1 cellular context compared by ENCODE assay signal in the genomic region with DNA sequence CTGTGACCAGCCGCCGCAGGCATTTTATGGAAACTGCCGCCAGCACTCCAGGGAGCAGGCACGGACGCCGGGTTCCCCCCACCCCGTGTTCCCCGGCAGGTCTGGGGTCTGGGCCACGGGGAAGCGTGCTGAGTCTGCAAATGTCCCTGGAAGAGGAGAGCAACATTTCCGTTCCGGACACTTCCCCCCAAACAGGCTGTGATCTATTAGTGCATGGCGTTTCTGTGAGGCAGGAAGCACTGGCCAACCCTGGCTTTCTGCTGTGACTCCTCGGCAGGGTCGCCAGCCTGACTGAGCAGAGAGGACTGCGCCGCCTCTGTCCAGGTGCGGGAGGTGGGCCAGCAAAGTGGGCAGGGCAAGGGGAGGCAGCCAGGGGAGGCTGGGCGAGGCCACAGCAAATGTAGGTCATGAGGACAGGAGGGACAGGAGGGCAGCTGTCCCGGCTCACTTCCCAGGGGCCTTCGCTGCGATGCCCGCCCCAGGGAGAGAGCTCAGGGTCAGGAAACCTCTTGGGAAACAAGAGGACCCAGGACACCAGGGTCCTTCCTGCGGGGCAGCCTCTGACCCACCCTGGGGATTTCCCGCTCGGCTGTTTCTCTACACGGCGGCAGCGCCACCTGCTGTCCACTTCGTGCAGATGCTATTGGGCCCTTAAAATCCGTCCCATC.
TF ChIP-seq lines count a peak whose summit lies in the region.

No MANE protein-coding gene starts in this region.

TF ChIP-seq in GM12878, 131 proteins besides CTCF, POLR2A, EP300 and RAD21:
- TF ChIP-seq RELA (IDR thresholded peaks at IDR 0.05; ENCODE audit: borderline replicate concordance, partially characterized antibody), result peak; percentile 59
- no peak for TF ChIP-seq CHD1 (IDR thresholded peaks at IDR 0.05; ENCODE audit: low read depth, low read length)
- TF ChIP-seq, protein P1, sequence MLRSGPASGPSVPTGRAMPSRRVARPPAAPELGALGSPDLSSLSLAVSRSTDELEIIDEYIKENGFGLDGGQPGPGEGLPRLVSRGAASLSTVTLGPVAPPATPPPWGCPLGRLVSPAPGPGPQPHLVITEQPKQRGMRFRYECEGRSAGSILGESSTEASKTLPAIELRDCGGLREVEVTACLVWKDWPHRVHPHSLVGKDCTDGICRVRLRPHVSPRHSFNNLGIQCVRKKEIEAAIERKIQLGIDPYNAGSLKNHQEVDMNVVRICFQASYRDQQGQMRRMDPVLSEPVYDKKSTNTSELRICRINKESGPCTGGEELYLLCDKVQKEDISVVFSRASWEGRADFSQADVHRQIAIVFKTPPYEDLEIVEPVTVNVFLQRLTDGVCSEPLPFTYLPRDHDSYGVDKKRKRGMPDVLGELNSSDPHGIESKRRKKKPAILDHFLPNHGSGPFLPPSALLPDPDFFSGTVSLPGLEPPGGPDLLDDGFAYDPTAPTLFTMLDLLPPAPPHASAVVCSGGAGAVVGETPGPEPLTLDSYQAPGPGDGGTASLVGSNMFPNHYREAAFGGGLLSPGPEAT (IDR thresholded peaks at IDR 0.05; ENCODE audit: low read depth), result no peak
- no peak for TF ChIP-seq STAT3 (IDR thresholded peaks at IDR 0.05; ENCODE audit: low read depth, low read length)
- TF ChIP-seq ZNF207 (IDR thresholded peaks at IDR 0.05; ENCODE audit: borderline replicate concordance), result no peak
- no peak for TF ChIP-seq IRF3 (IDR thresholded peaks at IDR 0.05)
- TF ChIP-seq BMI1 (IDR thresholded peaks at IDR 0.05; ENCODE audit: borderline replicate concordance), result no peak
- TF ChIP-seq, protein P2, sequence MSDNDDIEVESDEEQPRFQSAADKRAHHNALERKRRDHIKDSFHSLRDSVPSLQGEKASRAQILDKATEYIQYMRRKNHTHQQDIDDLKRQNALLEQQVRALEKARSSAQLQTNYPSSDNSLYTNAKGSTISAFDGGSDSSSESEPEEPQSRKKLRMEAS (IDR thresholded peaks at IDR 0.05; ENCODE audit: low read depth, low read length), result no peak
- TF ChIP-seq ELK1 (IDR thresholded peaks at IDR 0.05; ENCODE audit: low read depth, low read length), result no peak
- no peak for TF ChIP-seq ZNF217 (IDR thresholded peaks at IDR 0.05)
- no peak for TF ChIP-seq RBBP5 (conservative IDR thresholded peaks at IDR 0.05)
- peak; percentile 66 for TF ChIP-seq SMC3 (IDR thresholded peaks at IDR 0.05; ENCODE audit: borderline replicate concordance, low read length)
- TF ChIP-seq PAX8 (IDR thresholded peaks at IDR 0.05), result no peak
- no peak for TF ChIP-seq EZH2 (IDR thresholded peaks at IDR 0.05; ENCODE audit: borderline replicate concordance, control insufficient read depth, low read depth, low read length)
- TF ChIP-seq ZNF384 (IDR thresholded peaks at IDR 0.05; ENCODE audit: borderline replicate concordance, low read depth, low read length), result no peak
- no peak for TF ChIP-seq HDAC2 (IDR thresholded peaks at IDR 0.05)
- TF ChIP-seq RB1 (IDR thresholded peaks at IDR 0.05; ENCODE audit: borderline replicate concordance), result peak; percentile 45; the same call in 1 of the 2 replicates
- no peak for TF ChIP-seq NFIC (IDR thresholded peaks at IDR 0.05; ENCODE audit: low read depth, low read length)
- TF ChIP-seq IKZF2 (IDR thresholded peaks at IDR 0.05), result 0 out of 4 replicates have a peak, but pooled peaks of 1 of the 2 experiments have one; percentile 34
